In genomic region chr9:133649194-133649593, GRCh38 we compare ENCODE assay signal across 33 cellular contexts. TPM values are rescaled to one million over a fixed set of nuclear protein-coding genes. Genes with fewer than 3 reads are reported as not detected.
"Had no signal": no experiment of that assay in that cellular context is flagged by ENCODE, and none has a peak within 500 bp of the region (broad histone marks: within the 10 kb centered on the region; RNA-seq: fewer than 3 reads in every experiment).

No MANE protein-coding gene starts in this region.

- H3K9me3 ChIP-seq: ovary, psoas muscle, spleen, suprapubic skin, testis, tibial artery, transverse colon, upper lobe of right lung, uterus had no signal

- H3K9ac ChIP-seq: parathyroid adenoma had no signal

- H3K27me3 ChIP-seq: ovary, testis, uterus had no signal

- H3K27ac ChIP-seq: ovary, parathyroid adenoma, psoas muscle, skin epidermis, spleen, suprapubic skin, testis, tibial artery, transverse colon, upper lobe of right lung, uterus had no signal

- DNase-seq: naive B cell; naive thymus-derived CD8-positive, alpha-beta T cell; nephron progenitor cell; occipital lobe; ovary; psoas muscle; right cardiac atrium; spleen; stimulated activated CD4-positive, alpha-beta T cell treated with anti-CD3 and anti-CD28 coated beads, Interleukin-12 subunit alpha, Interleukin-12 subunit beta, amount 100 ng/mL, for 4 hours; stimulated activated CD4-positive, alpha-beta T cell treated with anti-CD3 and anti-CD28 coated beads, Interleukin-1b, Interleukin-23, amount 100 ng/mL, for 48 hours; stimulated activated CD4-positive, alpha-beta T cell treated with anti-CD3 and anti-CD28 coated beads, Interleukin-4, amount 100 ng/mL, for 1 hour; stimulated activated CD4-positive, alpha-beta T cell treated with anti-CD3 and anti-CD28 coated beads, Interleukin-4, amount 100 ng/mL, for 4 hours; stimulated activated CD8-positive, alpha-beta memory T cell treated with anti-CD3 and anti-CD28 coated beads, Interleukin-4, amount 100 ng/mL, for 48 hours; stimulated activated naive CD4-positive, alpha-beta T cell; stimulated activated naive CD8-positive, alpha-beta T cell treated with anti-CD3 and anti-CD28 coated beads, Interleukin-15, amount 100 ng/mL, for 72 hours; stimulated activated naive CD8-positive, alpha-beta T cell treated with anti-CD3 and anti-CD28 coated beads, Interleukin-15, Interleukin-2, amounts not matched to agents 100 U/mL and 50 U/mL, for 24 hours; substantia nigra; testis; tibial artery; transverse colon; upper lobe of right lung; uterus had no signal

- H3K4me3 ChIP-seq: ovary, psoas muscle, skin epidermis, smooth muscle cell, spleen, suprapubic skin, testis, tibial artery, transverse colon, upper lobe of right lung, uterus had no signal

- H3K4me2 ChIP-seq: smooth muscle cell had no signal

- H2AFZ ChIP-seq: parathyroid adenoma had no signal

- H3K4me1 ChIP-seq: parathyroid adenoma, psoas muscle, spleen, suprapubic skin, testis, tibial artery, transverse colon, upper lobe of right lung, uterus had no signal

- ATAC-seq: naive thymus-derived CD8-positive, alpha-beta T cell; natural killer cell treated with Interleukin-12 subunit alpha and Interleukin-12 subunit beta and Interleukin-15 and Interleukin-18, amount 100 ng/mL, for 72 hours; psoas muscle; right cardiac atrium; sciatic nerve; stimulated activated memory B cell treated with anti-CD40 and anti-IgM and Interleukin-4, amounts not matched to agents 10 μg/mL and 1 μg/mL and 100 μg/mL, for 72 hours; stimulated activated naive CD8-positive, alpha-beta T cell treated with anti-CD3 and anti-CD28 coated beads, Interleukin-15, amount 100 ng/mL, for 72 hours; stimulated activated naive CD8-positive, alpha-beta T cell treated with anti-CD3 and anti-CD28 coated beads, Interleukin-15, Interleukin-2, amounts not matched to agents 100 U/mL and 50 U/mL, for 24 hours; upper lobe of right lung had no signal

- H3K79me2 ChIP-seq: parathyroid adenoma had no signal

- H3K36me3 ChIP-seq: ovary, spleen, suprapubic skin, tibial artery, transverse colon, upper lobe of right lung, uterus had no signal

RNA-seq across cellular contexts. Expression of gene DBH, which starts 13.0 kb away (rescaled TPM):
- total RNA-seq: naive thymus-derived CD8-positive, alpha-beta T cell; natural killer cell treated with Interleukin-12 subunit alpha and Interleukin-12 subunit beta and Interleukin-15 and Interleukin-18, amount 100 ng/mL, for 72 hours; occipital lobe; osteoblast; ovary; progenitor cell of endocrine pancreas; renal cortical epithelial cell; smooth muscle cell; suprapubic skin; transverse colon; upper lobe of right lung had no signal
- polyA plus RNA-seq: naive thymus-derived CD8-positive, alpha-beta T cell had no signal

RNA-seq across cellular contexts. Expression of gene FAM163B, which starts 40.0 kb away (rescaled TPM):
- total RNA-seq: naive thymus-derived CD8-positive, alpha-beta T cell; natural killer cell treated with Interleukin-12 subunit alpha and Interleukin-12 subunit beta and Interleukin-15 and Interleukin-18, amount 100 ng/mL, for 72 hours; neural crest cell; osteoblast; progenitor cell of endocrine pancreas; psoas muscle; renal cortical epithelial cell; sciatic nerve; suprapubic skin; upper lobe of right lung; uterus had no signal
- polyA plus RNA-seq: naive thymus-derived CD8-positive, alpha-beta T cell; psoas muscle had no signal
